In the genomic region with DNA sequence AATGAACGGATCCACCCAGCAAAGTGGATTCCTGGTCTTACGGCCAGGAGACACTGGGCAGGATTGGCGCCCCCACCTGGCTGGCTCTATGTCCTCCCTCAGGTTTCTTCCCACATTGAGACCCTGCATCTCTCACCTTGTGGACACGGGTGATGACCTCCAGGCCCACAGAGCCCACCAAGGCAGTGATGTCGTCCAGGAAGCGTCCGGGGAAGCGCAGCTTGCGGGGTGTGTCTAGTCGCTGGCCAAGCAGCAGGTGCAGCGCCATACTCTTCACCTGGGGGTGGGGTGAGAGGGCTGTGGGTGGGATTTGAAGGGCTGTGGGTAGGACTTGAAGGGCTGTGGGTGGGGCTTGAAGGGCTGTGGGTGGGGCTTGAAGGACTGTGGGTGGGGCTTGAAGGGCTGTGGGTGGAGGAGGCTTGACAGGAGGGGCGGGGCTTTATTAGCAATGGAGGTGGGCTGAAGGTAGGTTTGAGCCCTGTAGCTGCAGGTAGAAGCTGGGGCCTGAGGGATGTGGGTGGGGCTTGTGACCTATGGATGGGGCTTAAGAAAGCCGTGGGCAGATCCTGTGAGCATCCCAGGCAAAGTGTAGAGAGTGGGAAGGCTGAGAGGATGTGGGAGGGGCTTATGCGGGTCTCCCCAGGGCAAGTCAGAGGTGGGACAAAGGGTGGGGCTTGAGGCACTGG, we compare ENCODE assay signal across 13 cellular contexts. TPM values are rescaled to one million over a fixed set of nuclear protein-coding genes. Genes with fewer than 3 reads are reported as not detected.
DNase-seq lines count a peak whose midpoint lies in the region; ATAC-seq and TF ChIP-seq lines count a peak whose summit lies in the region.
"Had no signal": no experiment of that assay in that cellular context is flagged by ENCODE, and none has a peak within 500 bp of the region (broad histone marks: within the 10 kb centered on the region; RNA-seq: fewer than 3 reads in every experiment).

No MANE protein-coding gene starts in this region.

- no peaks in the 10 kb centered on the region for H3K27me3 Mint-ChIP-seq in MCF 10A (ENCODE audit: insufficient read depth, unreplicated experiment)
- H3K27me3 Mint-ChIP-seq: CD4-positive, alpha-beta T cell had no signal

- peaks cover under 1% of the 10 kb centered on the region for H3K36me3 Mint-ChIP-seq in MCF 10A (ENCODE audit: insufficient read depth, unreplicated experiment)

- TF ChIP-seq CTCF in mammary epithelial cell (conservative IDR thresholded peaks at IDR 0.05 in 1 of 2, IDR thresholded peaks at IDR 0.05 in 1 of 2; ENCODE audit: extremely low read depth in 1 of 2, insufficient read depth in 1 of 2, low read depth in 1 of 2, low read length in 2 of 2), result peak; percentile 13 to 31
- no peak for TF ChIP-seq CTCF in MCF 10A (IDR thresholded peaks at IDR 0.05; ENCODE audit: unreplicated experiment)

- H3K79me2 ChIP-seq in mammary epithelial cell (ENCODE audit: insufficient read depth, low read length), result no peaks in the 10 kb centered on the region

- intact Hi-C loops in mammary epithelial cell (cut with micrococcal nuclease), result no loop called here
- intact Hi-C loops in MCF 10A (cut with micrococcal nuclease), result no loop called here

- H3K27me3 ChIP-seq in mammary epithelial cell (ENCODE audit: insufficient read depth, low read length), result no peaks in the 10 kb centered on the region

- H3K4me3 Mint-ChIP-seq in MCF 10A (ENCODE audit: unreplicated experiment), result no peak overlapping the region
- H3K4me3 Mint-ChIP-seq: CD4-positive, alpha-beta T cell; nephron had no signal

- no peak overlapping the region for H2AFZ ChIP-seq in mammary epithelial cell (ENCODE audit: low read depth, low read length)

- dilution Hi-C loops in mammary epithelial cell (cut with HindIII; ENCODE audit: low sequenced_read_pairs), result loop anchor here (5.0 kb wide), 1 partner anchor 50 kb away; no protein-coding TSS in a partner anchor

- H3K9me3 Mint-ChIP-seq in MCF 10A (ENCODE audit: unreplicated experiment), result peaks cover 3% of the 10 kb centered on the region

- H3K27ac ChIP-seq in mammary epithelial cell (ENCODE audit: insufficient read depth, low read depth, low read length), result no peak overlapping the region

- H4K20me1 ChIP-seq in mammary epithelial cell (ENCODE audit: insufficient read depth, low read length), result no peaks in the 10 kb centered on the region

- 96% methylated on average over 5 of the region's 14 CpGs for WGBS in mammary epithelial cell (ENCODE audit: low coverage, missing lambda C conversion rate)

- POLR2A ChIA-PET in MCF 10A (lab: Yijun Ruan, JAX), result no interaction called here

- BruUV-seq in mammary epithelial cell (replicated peaks; lab: Mats Ljungman, UMichigan) (no TSS peak), MCF 10A (replicated peaks; lab: Mats Ljungman, UMichigan) (no TSS peak)

- ATAC-seq in GM19395 (IDR thresholded peaks at IDR 0.05; ENCODE audit: unreplicated experiment), result no peak

- H3K36me3 ChIP-seq in mammary epithelial cell (ENCODE audit: insufficient read depth, low read length), result no peaks in the 10 kb centered on the region

- no peaks in the 10 kb centered on the region for H3K4me1 ChIP-seq in mammary epithelial cell (ENCODE audit: insufficient read depth, low read length)

- H3K4me2 ChIP-seq in mammary epithelial cell (ENCODE audit: insufficient read depth, low read depth, low read length), result no peak overlapping the region

- no peak overlapping the region for H3K27ac Mint-ChIP-seq in MCF 10A (ENCODE audit: low read depth, unreplicated experiment)
- H3K27ac Mint-ChIP-seq: CD4-positive, alpha-beta T cell; nephron had no signal

- H3K9me3 ChIP-seq in mammary epithelial cell (replicated peaks; ENCODE audit: insufficient read depth, low read length), result no peaks in the 10 kb centered on the region

- DNase-seq in mammary epithelial cell (no peak), MCF 10A (ENCODE audit: unreplicated experiment) (no peak), NCI-H82 (lab: John Stamatoyannopoulos, UW) (peak; percentile 43), dermis blood vessel endothelial cell (peak; percentile 49), cerebellar cortex (ENCODE audit: low spot score) (no peak), cerebellar nuclear complex (lab: John Stamatoyannopoulos, UW) (no peak)
- peak; percentile 50 for DNase-seq in stimulated activated CD8-positive, alpha-beta memory T cell treated with anti-CD3 and anti-CD28 coated beads, Interleukin-4, amount 100 ng/mL, for 48 hours
- DNase-seq: activated naive CD4-positive, alpha-beta T cell; CD4-positive, alpha-beta T cell; hypothalamus; NCI-H2227 treated with DMSO at 0.1 percent for 48 hours had no signal

- H3K4me1 Mint-ChIP-seq in MCF 10A (ENCODE audit: insufficient read depth, unreplicated experiment), result no peaks in the 10 kb centered on the region
- H3K4me1 Mint-ChIP-seq: nephron had no signal

- H3K4me3 ChIP-seq in mammary epithelial cell (replicated peaks in 1 of 3; ENCODE audit: insufficient read depth in 1 of 3, low read depth in 2 of 3, low read length in 3 of 3), result no peak overlapping the region

- H3K9ac ChIP-seq in mammary epithelial cell (ENCODE audit: insufficient read depth, low read length), result no peak overlapping the region

- CTCF ChIA-PET in mammary epithelial cell (lab: Charles Lee; ENCODE audit: low non-redundant PET) (no interaction called here), MCF 10A (lab: Yijun Ruan, JAX) (interaction anchor here (1.2 kb wide), 1 partner anchor 101 kb away, joined by 3 read pairs; no protein-coding TSS in a partner anchor)

- in situ Hi-C loops in mammary epithelial cell (cut with MboI; ENCODE audit: low sequenced_read_pairs in 2 of 2), result no loop called here

RNA-seq across cellular contexts. Expression of a gene that starts 12.1 kb away (rescaled TPM):
- total RNA-seq in mammary epithelial cell (not detected), MCF 10A (2022) (not detected in 2 replicates), dermis blood vessel endothelial cell (not detected in 2 replicates)
- polyA plus RNA-seq in mammary epithelial cell, result not detected
- polyA minus RNA-seq in mammary epithelial cell, result not detected
- total RNA-seq: CD4-positive, alpha-beta T cell had no signal

RNA-seq across cellular contexts. Expression of a gene that starts 30.0 kb away (rescaled TPM):
- total RNA-seq in mammary epithelial cell, result 10 to 100 TPM; 18.2 to 19.4 TPM
- polyA plus RNA-seq in mammary epithelial cell, result 14.7 TPM
- 34.0 TPM for polyA minus RNA-seq in mammary epithelial cell
- total RNA-seq in MCF 10A (2022), result 25.0 and 29.2 TPM in 2 replicates
- total RNA-seq in dermis blood vessel endothelial cell, result 102 and 108 TPM in 2 replicates
- total RNA-seq: CD4-positive, alpha-beta T cell had no signal

RNA-seq across cellular contexts. Expression of a gene that starts 35.0 kb away (rescaled TPM):
- total RNA-seq in mammary epithelial cell (10 to 100 TPM; 22.0 to 53.6 TPM), MCF 10A (2022) (49.1 and 61.7 TPM in 2 replicates), dermis blood vessel endothelial cell (95.3 and 184 TPM in 2 replicates)
- polyA plus RNA-seq in mammary epithelial cell, result 13.5 TPM
- 31.1 TPM for polyA minus RNA-seq in mammary epithelial cell

Comparison
In these comparisons a context has a peak if more than half of its experiments do, and no peak if none do; other contexts are left out.
1. DNase-seq: peak in NCI-H82 (single experiment), dermis blood vessel endothelial cell (single experiment) and stimulated activated CD8-positive, alpha-beta memory T cell treated with anti-CD3 and anti-CD28 coated beads, Interleukin-4, amount 100 ng/mL, for 48 hours (single experiment); none in mammary epithelial cell (single experiment), MCF 10A (single experiment), cerebellar cortex (single experiment) and cerebellar nuclear complex (0 of 2).